ENCODE assay signal across 18 cellular contexts in genomic region chr7:29413511-29414178, GRCh38.
DNase-seq lines count a peak whose midpoint lies in the region; ATAC-seq, FAIRE-seq and TF ChIP-seq lines count a peak whose summit lies in the region.
"Had no signal": no experiment of that assay in that cellular context is flagged by ENCODE, and none has a peak within 500 bp of the region (broad histone marks: within the 10 kb centered on the region; RNA-seq: fewer than 3 reads in every experiment).

No MANE protein-coding gene starts in this region.

- H3K18ac ChIP-seq in trophoblast cell (ENCODE audit: low read length): no peak overlapping the region

- peaks cover 5% of the 10 kb centered on the region; the same call in 2 of the 3 replicates for H3K4me1 Mint-ChIP-seq in GM23338

- intact Hi-C loops in body of pancreas (cut with DNase I): no loop called here

- POLR2A ChIA-PET in A549 (lab: Yijun Ruan, JAX): no interaction called here

- TF ChIP-seq EP300 in A549 (IDR thresholded peaks at IDR 0.05): no peak

- no peaks in the 10 kb centered on the region for H3K27me3 ChIP-seq in body of pancreas
- no peaks in the 10 kb centered on the region for H3K27me3 ChIP-seq in kidney epithelial cell (ENCODE audit: control insufficient read depth, insufficient read depth, low read length)
- H3K27me3 ChIP-seq in trophoblast cell (ENCODE audit: insufficient read depth, low read length): no peaks in the 10 kb centered on the region
- no peaks in the 10 kb centered on the region for H3K27me3 ChIP-seq in GM23338 (ENCODE audit: insufficient read depth)

- H3K79me2 ChIP-seq in trophoblast cell (ENCODE audit: control insufficient read depth, insufficient read depth, low read length, poor library complexity) (peaks cover 2% of the 10 kb centered on the region), GM23338 (replicated peaks; ENCODE audit: insufficient read depth) (no peaks in the 10 kb centered on the region)

- no peaks in the 10 kb centered on the region for H3K9me2 ChIP-seq in GM23338 (ENCODE audit: insufficient read depth)

- H2AFZ ChIP-seq in trophoblast cell (ENCODE audit: insufficient read depth, low read length, poor library complexity) (no peak overlapping the region), GM23338 (no peak overlapping the region)

- no peaks in the 10 kb centered on the region for H3K9me3 Mint-ChIP-seq in GM23338

- H3K79me1 ChIP-seq in trophoblast cell (ENCODE audit: low read length): no peaks in the 10 kb centered on the region

- H3K27ac ChIP-seq in A549 (no peak overlapping the region; a peak in 1 of 6 replicates), body of pancreas (peak overlapping the region; percentile 29 to 71 (median 54)), trophoblast cell (ENCODE audit: low read depth, low read length) (no peak overlapping the region), GM23338 (ENCODE audit: low read depth) (no peak overlapping the region)

- no peak for TF ChIP-seq POLR2A in A549 (IDR thresholded peaks at IDR 0.05; ENCODE audit: low read length)
- TF ChIP-seq POLR2A in body of pancreas (IDR thresholded peaks at IDR 0.05): peak in 1 of 3 donors; percentile 14

- H4K20me1 ChIP-seq in GM23338 (replicated peaks; ENCODE audit: insufficient read depth): no peaks in the 10 kb centered on the region

- H2BK120ac ChIP-seq in trophoblast cell (ENCODE audit: insufficient read depth, low read length, poor library complexity): no peak overlapping the region

- CTCF ChIA-PET in A549 (lab: Yijun Ruan, JAX): interaction anchor here (0.6 to 4.5 kb wide), 5 partner anchors 81 to 491 kb away, joined by 4 to 40 read pairs (median 8); no protein-coding TSS in a partner anchor

- no peak overlapping the region for H3K9ac ChIP-seq in trophoblast cell (ENCODE audit: low read length)

- H3K9me3 ChIP-seq in A549: no peaks in the 10 kb centered on the region
- no peaks in the 10 kb centered on the region for H3K9me3 ChIP-seq in body of pancreas
- no peaks in the 10 kb centered on the region for H3K9me3 ChIP-seq in trophoblast cell (ENCODE audit: insufficient read depth, low read depth, low read length)

- H3K4me3 ChIP-seq in A549 (no peak overlapping the region), body of pancreas (no peak overlapping the region), kidney epithelial cell (ENCODE audit: low read depth, low read length) (no peak overlapping the region), trophoblast cell (ENCODE audit: low read depth, low read length) (no peak overlapping the region), GM23338 (no peak overlapping the region)

- no peak overlapping the region for H3K23ac ChIP-seq in trophoblast cell (ENCODE audit: low read length)

- H4K91ac ChIP-seq in trophoblast cell (ENCODE audit: low read depth, low read length): no peak overlapping the region

- no peak for TF ChIP-seq RAD21 in A549 (conservative IDR thresholded peaks at IDR 0.05 in 1 of 2, IDR thresholded peaks at IDR 0.05 in 1 of 2)

- H3F3A ChIP-seq in GM23338 (replicated peaks; ENCODE audit: low read depth): no peaks in the 10 kb centered on the region

- no peak overlapping the region for H3K4me3 Mint-ChIP-seq in GM23338

- ATAC-seq in A549 (no peak), body of pancreas (peak; percentile 67), GM23338 (no peak)

- peaks cover 5% of the 10 kb centered on the region; the same call in 1 of the 3 replicates for H3K4me1 ChIP-seq in A549
- peaks cover 24% of the 10 kb centered on the region for H3K4me1 ChIP-seq in body of pancreas
- peaks cover 0 to 2% of the 10 kb centered on the region in 2 experiments for H3K4me1 ChIP-seq in trophoblast cell (ENCODE audit: control insufficient read depth in 1 of 2, insufficient read depth in 2 of 2, low read length in 2 of 2)
- no peaks in the 10 kb centered on the region for H3K4me1 ChIP-seq in GM23338 (ENCODE audit: insufficient read depth)

- H3K4ac ChIP-seq in trophoblast cell (ENCODE audit: low read depth, low read length): no peak overlapping the region

- no peak overlapping the region for H3K27ac Mint-ChIP-seq in GM23338

- no peak for FAIRE-seq in A549 (lab: Jason Lieb, UNC)

- H3K36me3 Mint-ChIP-seq in GM23338 (ENCODE audit: low read depth): no peaks in the 10 kb centered on the region

- no peaks in the 10 kb centered on the region for H3K27me3 Mint-ChIP-seq in GM23338 (ENCODE audit: insufficient read depth, low read depth, poor library complexity)

- no peak overlapping the region for H2AK5ac ChIP-seq in trophoblast cell (ENCODE audit: low read length)

- no peak for TF ChIP-seq CTCF in A549 (IDR thresholded peaks at IDR 0.05)
- TF ChIP-seq CTCF in body of pancreas (IDR thresholded peaks at IDR 0.05): no peak
- no peak for TF ChIP-seq CTCF in kidney epithelial cell (IDR thresholded peaks at IDR 0.05; ENCODE audit: insufficient read depth, low read length, poor library complexity, severe bottlenecking)
- no peak for TF ChIP-seq CTCF in GM23338 (conservative IDR thresholded peaks at IDR 0.05; ENCODE audit: low read depth in 2 of 2)

- H4K8ac ChIP-seq in trophoblast cell (ENCODE audit: low read depth, low read length): no peak overlapping the region

- no peak overlapping the region for H2BK5ac ChIP-seq in trophoblast cell (ENCODE audit: low read depth, low read length, poor library complexity)

- 65% methylated on average over 12 of the region's 12 CpGs for WGBS in A549 (ENCODE audit: missing lambda C conversion rate)
- 35 to 64% methylated on average over 12 of the region's 12 CpGs for WGBS in body of pancreas, 2 donors
- no CpG with 5 or more reads among the region's 12 CpGs for WGBS in trophoblast cell (ENCODE audit: extremely low coverage, insufficient coverage, insufficient read length)

- peak overlapping the region; percentile 25; the same call in 1 of the 3 replicates for H3K4me2 ChIP-seq in A549
- H3K4me2 ChIP-seq in trophoblast cell (ENCODE audit: low read length): no peak overlapping the region
- H3K4me2 ChIP-seq in GM23338: no peak overlapping the region

- H4K12ac ChIP-seq in trophoblast cell (ENCODE audit: low read depth, low read length): no peak overlapping the region

- H3K36me3 ChIP-seq in body of pancreas (replicated peaks in 1 of 2; ENCODE audit: insufficient read depth in 1 of 2, low read depth in 2 of 2): no peaks in the 10 kb centered on the region
- no peaks in the 10 kb centered on the region for H3K36me3 ChIP-seq in kidney epithelial cell (ENCODE audit: control insufficient read depth, insufficient read depth, low read length)
- H3K36me3 ChIP-seq in trophoblast cell (ENCODE audit: control insufficient read depth in 1 of 2, insufficient read depth in 2 of 2, low read length in 2 of 2): peaks cover 16 to 22% of the 10 kb centered on the region in 2 experiments
- no peaks in the 10 kb centered on the region for H3K36me3 ChIP-seq in GM23338 (ENCODE audit: insufficient read depth)

- DNase-seq in A549 (ENCODE audit: low read depth in 1 of 2, low spot score in 1 of 2) (no peak), body of pancreas (peak; percentile 22 to 80 (median 68)), kidney epithelial cell (ENCODE audit: low read depth) (peak; percentile 14), trophoblast cell (peak; percentile 51 to 96), kidney glomerular epithelial cell (lab: John Stamatoyannopoulos, UW) (no peak), NOMO-1 treated with dmso at 0.1 percent for 144 hours (lab: John Stamatoyannopoulos, UW; ENCODE audit: unreplicated experiment) (no peak), GM23338 (ENCODE audit: low spot score) (no peak)
- no peak for DNase-seq in stimulated activated CD4-positive, alpha-beta T cell treated with anti-CD3 and anti-CD28 coated beads, Interleukin-4, amount 100 ng/mL, for 1 hour
- DNase-seq: C1 segment of cervical spinal cord, DMS153, EL, H7, MM.1S, NCI-H1105, NCI-H1930, NCI-H2171 treated with DMSO at 0.1 percent for 48 hours, NCI-H510A treated with DMSO at 0.1 percent for 48 hours, RPMI8226 had no signal

- H2BK12ac ChIP-seq in trophoblast cell (ENCODE audit: low read length): no peak overlapping the region

- H3K14ac ChIP-seq in trophoblast cell (ENCODE audit: low read length): no peak overlapping the region

TF ChIP-seq in A549, 52 proteins besides CTCF, POLR2A, EP300 and RAD21:
- no peak for TF ChIP-seq HOXA7 (CRISPR knock-in tag; IDR thresholded peaks at IDR 0.05)
- TF ChIP-seq HOXB5 (CRISPR knock-in tag; IDR thresholded peaks at IDR 0.05): no peak
TF ChIP-seq in A549: peak in this region for 0.

TF ChIP-seq in GM23338, 12 proteins besides CTCF, POLR2A, EP300 and RAD21 (continues in another document):
- TF ChIP-seq JUNB (IDR thresholded peaks at IDR 0.05; ENCODE audit: unreplicated experiment): no peak
- no peak for TF ChIP-seq POLR2AphosphoS5 (IDR thresholded peaks at IDR 0.05; ENCODE audit: low read depth)
- no peak for TF ChIP-seq EZH2phosphoT487 (IDR thresholded peaks at IDR 0.05; ENCODE audit: unreplicated experiment)
- no peak for TF ChIP-seq STAT1 (IDR thresholded peaks at IDR 0.05; ENCODE audit: unreplicated experiment)

Comparison
In these comparisons a context has a peak if more than half of its experiments do, and no peak if none do; other contexts are left out.
1. DNase-seq: peak in body of pancreas (4 of 4), kidney epithelial cell (single experiment) and trophoblast cell (2 of 2); none in A549 (0 of 2), kidney glomerular epithelial cell (single experiment), NOMO-1 treated with dmso at 0.1 percent for 144 hours (single experiment), stimulated activated CD4-positive, alpha-beta T cell treated with anti-CD3 and anti-CD28 coated beads, Interleukin-4, amount 100 ng/mL, for 1 hour (single experiment) and GM23338 (single experiment).
2. H3K27ac ChIP-seq: peak in body of pancreas (4 of 4); none in A549 (0 of 2), trophoblast cell (single experiment) and GM23338 (single experiment).